ENCODE assay signal across 8 cellular contexts in the genomic region with DNA sequence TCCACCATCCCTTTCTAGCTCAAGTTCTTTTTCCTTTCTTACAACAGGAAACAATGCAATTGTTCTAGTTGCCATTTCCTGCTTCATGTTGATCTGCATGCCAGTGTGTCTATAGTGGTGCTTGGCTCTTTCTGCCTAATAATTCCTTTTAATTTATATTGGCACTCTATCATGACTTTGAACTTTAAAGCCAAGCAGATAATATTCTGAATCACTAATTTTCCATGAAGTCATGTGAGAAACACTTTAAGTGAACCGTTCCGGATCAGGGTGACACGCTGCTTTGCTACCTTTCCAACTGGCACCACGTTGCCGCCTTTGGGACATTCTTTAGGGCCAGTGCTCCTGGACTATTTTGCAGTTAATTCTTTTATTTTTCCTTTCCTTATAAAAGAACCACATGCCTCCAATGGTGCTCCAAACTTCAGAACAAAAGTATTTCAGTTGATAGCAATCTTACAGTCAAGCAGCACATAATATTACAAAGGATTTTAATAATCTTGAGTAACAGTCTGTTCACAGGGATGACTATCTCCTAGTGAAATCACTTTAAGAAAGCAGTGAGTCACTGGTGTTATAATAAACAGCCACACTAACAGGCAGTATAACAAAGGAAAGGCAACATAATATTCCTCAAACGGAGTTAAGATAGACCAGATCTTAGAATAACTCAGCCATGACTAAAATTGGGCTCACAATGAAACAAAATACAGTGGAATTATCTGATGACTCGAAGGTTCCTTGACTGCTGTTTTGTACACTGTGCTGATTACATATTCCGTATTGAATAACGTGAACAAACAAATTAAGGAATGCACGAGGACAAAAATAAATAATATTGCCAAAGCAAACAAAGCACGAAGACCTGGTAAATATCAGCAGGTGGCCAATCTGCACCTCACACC. TPM values are rescaled to one million over a fixed set of nuclear protein-coding genes. Genes with fewer than 3 reads are reported as not detected.
DNase-seq lines count a peak whose midpoint lies in the region; ATAC-seq and TF ChIP-seq lines count a peak whose summit lies in the region.

No MANE protein-coding gene starts in this region.

- TF ChIP-seq POLR2A in right lobe of liver (IDR thresholded peaks at IDR 0.05) (no peak), uterus (IDR thresholded peaks at IDR 0.05) (no peak)

- peaks cover 0 to 54% (median 22%) of the 10 kb centered on the region in 4 donors for H3K4me1 ChIP-seq in right lobe of liver
- no peaks in the 10 kb centered on the region for H3K4me1 ChIP-seq in uterus
- H3K4me1 ChIP-seq in colonic mucosa: no peaks in the 10 kb centered on the region

- H3K4me3 ChIP-seq in astrocyte of the spinal cord (ENCODE audit: low read depth, low read length) (no peak overlapping the region), right lobe of liver (no peak overlapping the region), uterus (no peak overlapping the region), colonic mucosa (no peak overlapping the region)

- peak in 2 of 4 donors; percentile 6 to 15 for ATAC-seq in right lobe of liver

- in situ Hi-C loops in astrocyte of the spinal cord (cut with HindIII; ENCODE audit: low sequenced_read_pairs): no loop called here

- H3K27me3 ChIP-seq in right lobe of liver (no peaks in the 10 kb centered on the region), uterus (no peaks in the 10 kb centered on the region), colonic mucosa (no peaks in the 10 kb centered on the region)

- H3K36me3 ChIP-seq in right lobe of liver (peaks cover 0 to 2% (median 0%) of the 10 kb centered on the region in 4 donors), uterus (no peaks in the 10 kb centered on the region), colonic mucosa (no peaks in the 10 kb centered on the region)

- no peaks in the 10 kb centered on the region for H3K9me3 ChIP-seq in right lobe of liver
- H3K9me3 ChIP-seq in uterus: no peaks in the 10 kb centered on the region
- H3K9me3 ChIP-seq in colonic mucosa: no peaks in the 10 kb centered on the region

- H3K27ac ChIP-seq in right lobe of liver (peak overlapping the region in 2 of 3 donors; percentile 14 to 80), uterus (no peak overlapping the region), colonic mucosa (no peak overlapping the region)

- no peak for TF ChIP-seq CTCF in astrocyte of the spinal cord (IDR thresholded peaks at IDR 0.05; ENCODE audit: low read depth, low read length)
- TF ChIP-seq CTCF in right lobe of liver (IDR thresholded peaks at IDR 0.05): no peak
- TF ChIP-seq CTCF in uterus (IDR thresholded peaks at IDR 0.05): no peak
- no peak for TF ChIP-seq CTCF in colonic mucosa (IDR thresholded peaks at IDR 0.05)

- 39% methylated on average over 11 of the region's 11 CpGs for WGBS in right lobe of liver (ENCODE audit: insufficient coverage, low coverage, low lambda C conversion rate, missing lambda C conversion rate)

- DNase-seq in AG08396 (ENCODE audit: low spot score) (peak; percentile 49), HT1080 (ENCODE audit: low read depth) (peak; percentile 89), astrocyte of the spinal cord (ENCODE audit: low read depth, low spot score) (peak; percentile 88), right lobe of liver (no peak), RPMI8226 (no peak), cerebellar cortex (ENCODE audit: low spot score) (no peak), uterus (no peak), colonic mucosa (no peak)

- intact Hi-C loops in right lobe of liver (cut with DNase I): no loop called here
- intact Hi-C loops in uterus (cut with DNase I; ENCODE audit: low total_unique reads): no loop called here
- intact Hi-C loops in colonic mucosa (cut with DNase I): no loop called here

- no peak overlapping the region for H3K9ac ChIP-seq in colonic mucosa (ENCODE audit: low read depth in 2 of 2, low read length in 2 of 2)

RNA-seq across cellular contexts. Expression of gene BLOC1S5, which starts 19.0 kb away (rescaled TPM):
- total RNA-seq in HT1080 (2014; rRNA removed; shearing (Covaris generic)): 8.1 and 10.1 TPM in 2 replicates
- 14.2 and 15.2 TPM in 2 replicates for polyA plus RNA-seq in HT1080 (2015; cell fraction: cytosol; rRNA removed)
- polyA plus RNA-seq in HT1080 (2015; cell fraction: nucleus; rRNA removed): 3.8 and 4.8 TPM in 2 replicates
- total RNA-seq in right lobe of liver: 10 to 100 TPM in 1 of 6 experiments, 1 to 10 TPM in 5; 4.4 to 10.7 (median 7.4) TPM
- total RNA-seq in uterus: 100 to 1,000 TPM in 1 of 4 donors, 10 to 100 TPM in 3; 15.5 to 242 (median 38.8) TPM
- total RNA-seq in colonic mucosa: 10 to 100 TPM; 10.3 to 14.1 TPM

RNA-seq across cellular contexts. Expression of gene EEF1E1, which starts 19.1 kb away (rescaled TPM):
- 100 and 113 TPM in 2 replicates for total RNA-seq in HT1080 (2014; rRNA removed; shearing (Covaris generic))
- polyA plus RNA-seq in HT1080 (2015; cell fraction: cytosol; rRNA removed): 80.3 and 112 TPM in 2 replicates
- 51.9 and 57.6 TPM in 2 replicates for polyA plus RNA-seq in HT1080 (2015; cell fraction: nucleus; rRNA removed)
- 10 to 100 TPM in 3 of 6 experiments, 1 to 10 TPM in 3; 4.6 to 33.9 (median 10.1) TPM for total RNA-seq in right lobe of liver
- 10 to 100 TPM; 12.6 to 33.2 (median 26.9) TPM for total RNA-seq in uterus
- 10 to 100 TPM in 1 of 2 donors, 1 to 10 TPM in 1; 9.8 to 21.7 TPM for total RNA-seq in colonic mucosa

Comparison
In these comparisons a context has a peak if more than half of its experiments do, and no peak if none do; other contexts are left out.
1. DNase-seq: peak in AG08396 (single experiment), HT1080 (single experiment) and astrocyte of the spinal cord (single experiment); none in right lobe of liver (0 of 3), RPMI8226 (single experiment), cerebellar cortex (single experiment), uterus (0 of 2) and colonic mucosa (single experiment).
2. H3K27ac ChIP-seq: peak in right lobe of liver (2 of 3); none in uterus (0 of 2) and colonic mucosa (single experiment).